ENCODE assay signal across 19 cellular contexts in genomic region chrX:123263246-123263757, GRCh38.
DNase-seq lines count a peak whose midpoint lies in the region; ATAC-seq, FAIRE-seq and TF ChIP-seq lines count a peak whose summit lies in the region.
"Had no signal": no experiment of that assay in that cellular context is flagged by ENCODE, and none has a peak within 500 bp of the region (broad histone marks: within the 10 kb centered on the region; RNA-seq: fewer than 3 reads in every experiment).

No MANE protein-coding gene starts in this region.

- no peaks in the 10 kb centered on the region for H3K36me3 Mint-ChIP-seq in glutamatergic neuron (ENCODE audit: unreplicated experiment)
- H3K36me3 Mint-ChIP-seq: IgD-negative memory B cell had no signal

- WGBS in pancreas, 2 donors, result 33 to 44% methylated on average over 8 of the region's 8 CpGs

- H3K4me1 ChIP-seq in pancreas, result no peaks in the 10 kb centered on the region
- H3K4me1 ChIP-seq: Caco-2 had no signal

- FAIRE-seq in pancreas (lab: Jason Lieb, UNC), result no peak
- FAIRE-seq: A204.1, G401.6, GM12892 had no signal

- H3K9me3 Mint-ChIP-seq in glutamatergic neuron (ENCODE audit: unreplicated experiment), result no peaks in the 10 kb centered on the region

- no peaks in the 10 kb centered on the region for H3K27me3 ChIP-seq in pancreas

- no peak for TF ChIP-seq CTCF in glutamatergic neuron (IDR thresholded peaks at IDR 0.05; ENCODE audit: partially characterized antibody, unreplicated experiment)
- no peak for TF ChIP-seq CTCF in pancreas (IDR thresholded peaks at IDR 0.05)

- peaks cover 14% of the 10 kb centered on the region for H3K4me1 Mint-ChIP-seq in glutamatergic neuron (ENCODE audit: low read depth, unreplicated experiment)
- H3K4me1 Mint-ChIP-seq: IgD-negative memory B cell had no signal

- H3K9me3 ChIP-seq in pancreas, result no peaks in the 10 kb centered on the region
- H3K9me3 ChIP-seq: Caco-2 had no signal

- no peak for ATAC-seq in pancreas
- ATAC-seq: HCT116, Panc1 had no signal

- H3K4me3 ChIP-seq in pancreas, result no peak overlapping the region

- intact Hi-C loops in pancreas (cut with DNase I), result no loop called here

- H3K27ac ChIP-seq in pancreas, result no peak overlapping the region

- DNase-seq in NCI-H1417 (lab: John Stamatoyannopoulos, UW) (peak in 2 of 3 experiments; percentile 37 to 84), NCI-H1417 treated with DMSO at 0.1 percent for 48 hours (lab: John Stamatoyannopoulos, UW) (no peak), NCI-H748 treated with DMSO at 0.1 percent for 48 hours (lab: John Stamatoyannopoulos, UW) (peak; percentile 50), glutamatergic neuron (no peak), retina (peak; percentile 14), NCI-H2107 (lab: John Stamatoyannopoulos, UW) (no peak), pancreas (no peak), T-helper 9 cell (no peak)
- DNase-seq: Caco-2, DMS79, NCI-H1436 treated with DMSO at 0.1 percent for 48 hours, NCI-H774, SHP77 had no signal

- H3K36me3 ChIP-seq in pancreas, result no peaks in the 10 kb centered on the region

- H3K4me3 Mint-ChIP-seq in glutamatergic neuron (ENCODE audit: unreplicated experiment), result peak overlapping the region; percentile 34
- H3K4me3 Mint-ChIP-seq: IgD-negative memory B cell had no signal

- peaks cover 2% of the 10 kb centered on the region for H3K27me3 Mint-ChIP-seq in glutamatergic neuron (ENCODE audit: unreplicated experiment)
- H3K27me3 Mint-ChIP-seq: IgD-negative memory B cell had no signal

- H3K27ac Mint-ChIP-seq in glutamatergic neuron (ENCODE audit: unreplicated experiment), result no peak overlapping the region
- H3K27ac Mint-ChIP-seq: IgD-negative memory B cell had no signal

Comparison
In these comparisons a context has a peak if more than half of its experiments do, and no peak if none do; other contexts are left out.
1. DNase-seq: peak in NCI-H1417 (2 of 3), NCI-H748 treated with DMSO at 0.1 percent for 48 hours (single experiment) and retina (single experiment); none in NCI-H1417 treated with DMSO at 0.1 percent for 48 hours (single experiment), glutamatergic neuron (single experiment), NCI-H2107 (single experiment), pancreas (0 of 6) and T-helper 9 cell (single experiment).